Comparison of ENCODE assay signal across 15 cellular contexts in genomic region chr6:4368649-4369048, GRCh38.
DNase-seq lines count a peak whose midpoint lies in the region; ATAC-seq and TF ChIP-seq lines count a peak whose summit lies in the region.
"Had no signal": no experiment of that assay in that cellular context is flagged by ENCODE, and none has a peak within 500 bp of the region (broad histone marks: within the 10 kb centered on the region; RNA-seq: fewer than 3 reads in every experiment).

No MANE protein-coding gene starts in this region.

- H3K14ac ChIP-seq in mesenchymal stem cell (ENCODE audit: low read length in 2 of 2) = no peak overlapping the region

- H2BK120ac ChIP-seq in mesenchymal stem cell (ENCODE audit: low read depth, low read length) = no peak overlapping the region

- ATAC-seq in left ventricle myocardium superior (no peak), RWPE2 (ENCODE audit: low read depth) (no peak)
- ATAC-seq: CD8-positive, alpha-beta T cell; HepG2 had no signal

- H2BK12ac ChIP-seq in mesenchymal stem cell (ENCODE audit: low read length in 2 of 2) = no peak overlapping the region

- no peak overlapping the region for H3K4me2 ChIP-seq in mesenchymal stem cell (ENCODE audit: low read length, poor library complexity, severe bottlenecking)

- H3K9ac ChIP-seq in mesenchymal stem cell (ENCODE audit: low read length) = peak overlapping the region; percentile 71

- no peak overlapping the region for H3K18ac ChIP-seq in mesenchymal stem cell (ENCODE audit: low read depth in 1 of 2, low read length in 2 of 2)

- no peak overlapping the region for H4K8ac ChIP-seq in mesenchymal stem cell (ENCODE audit: low read length)

- H3K36me3 ChIP-seq in right atrium auricular region = no peaks in the 10 kb centered on the region
- no peaks in the 10 kb centered on the region for H3K36me3 ChIP-seq in RWPE2 (ENCODE audit: low read depth)
- H3K36me3 ChIP-seq in mesenchymal stem cell (ENCODE audit: control insufficient read depth in 1 of 2, insufficient read depth in 2 of 2, low read depth in 1 of 2, low read length in 2 of 2) = no peaks in the 10 kb centered on the region
- H3K36me3 ChIP-seq: BE2C, HAP-1 had no signal

- H3K27ac ChIP-seq in right atrium auricular region (peak overlapping the region; percentile 77 to 90), RWPE2 (ENCODE audit: poor library complexity, severe bottlenecking) (peak overlapping the region; percentile 74), mesenchymal stem cell (ENCODE audit: low read length, poor library complexity, severe bottlenecking) (no peak overlapping the region), RWPE1 (no peak overlapping the region)

- H3K4me3 ChIP-seq in right atrium auricular region (no peak overlapping the region), RWPE2 (ENCODE audit: severe bottlenecking) (no peak overlapping the region), mesenchymal stem cell (ENCODE audit: insufficient read depth in 1 of 2, low read depth in 1 of 2, low read length in 2 of 2) (no peak overlapping the region)
- H3K4me3 ChIP-seq: HAP-1 had no signal

- H4K91ac ChIP-seq in mesenchymal stem cell (ENCODE audit: low read length) = no peak overlapping the region

- POLR2A ChIA-PET in RWPE1 (lab: Yijun Ruan, JAX; ENCODE audit: low non-redundant PET) = no interaction called here

- no peak overlapping the region for H3K4ac ChIP-seq in mesenchymal stem cell (ENCODE audit: low read depth in 1 of 2, low read length in 2 of 2)

- H3K27me3 ChIP-seq in right atrium auricular region (no peaks in the 10 kb centered on the region), RWPE2 (ENCODE audit: insufficient read depth, poor library complexity, severe bottlenecking) (no peaks in the 10 kb centered on the region), mesenchymal stem cell (ENCODE audit: control insufficient read depth in 1 of 2, insufficient read depth in 1 of 2, low read length in 2 of 2) (no peaks in the 10 kb centered on the region)
- H3K27me3 ChIP-seq: BE2C had no signal

- CTCF ChIA-PET in RWPE1 (lab: Yijun Ruan, JAX) = no interaction called here

- H3K4me1 ChIP-seq in right atrium auricular region (peaks cover 0 to 43% of the 10 kb centered on the region in 2 donors), RWPE2 (ENCODE audit: insufficient read depth, poor library complexity, severe bottlenecking) (peaks cover 15% of the 10 kb centered on the region), mesenchymal stem cell (ENCODE audit: control insufficient read depth, insufficient read depth, low read depth, low read length) (peaks cover 12% of the 10 kb centered on the region)
- H3K4me1 ChIP-seq: BE2C, HAP-1 had no signal

- intact Hi-C loops in left ventricle myocardium superior (cut with micrococcal nuclease) = no loop called here

- H2BK5ac ChIP-seq in mesenchymal stem cell (ENCODE audit: low read depth, low read length, poor library complexity, severe bottlenecking) = no peak overlapping the region

- no peak overlapping the region for H2AK5ac ChIP-seq in mesenchymal stem cell (ENCODE audit: low read length, severe bottlenecking)

- DNase-seq in right atrium auricular region (ENCODE audit: low spot score) (no peak), left ventricle myocardium superior (no peak), RWPE2 (ENCODE audit: low spot score) (no peak), mesenchymal stem cell (no peak), HUDEP-2 (lab: John Stamatoyannopoulos, UW; ENCODE audit: unreplicated experiment in 76 of 76) (no peak), NOMO-1 treated with DMSO at 0.1 percent for 48 hours (lab: John Stamatoyannopoulos, UW; ENCODE audit: unreplicated experiment) (no peak), RWPE1 (ENCODE audit: low spot score) (no peak)
- DNase-seq: BE2C; CD8-positive, alpha-beta T cell; COR-L47; DMS153; DMS79 treated with DMSO at 0.1 percent for 48 hours; GDM1 had no signal

- H2BK15ac ChIP-seq in mesenchymal stem cell (ENCODE audit: low read depth, poor library complexity, severe bottlenecking) = no peak overlapping the region

- no peak overlapping the region for H3K23ac ChIP-seq in mesenchymal stem cell (ENCODE audit: low read length in 2 of 2)

- H3K9me3 ChIP-seq in right atrium auricular region (no peaks in the 10 kb centered on the region), RWPE2 (ENCODE audit: severe bottlenecking) (no peaks in the 10 kb centered on the region), mesenchymal stem cell (ENCODE audit: control insufficient read depth, low read length) (no peaks in the 10 kb centered on the region)
- H3K9me3 ChIP-seq: BE2C, HAP-1 had no signal

- no peaks in the 10 kb centered on the region for H3K79me1 ChIP-seq in mesenchymal stem cell (replicated peaks; ENCODE audit: low read length, poor library complexity, severe bottlenecking)

- no peak overlapping the region for H2AFZ ChIP-seq in mesenchymal stem cell (ENCODE audit: low read depth, low read length)

- TF ChIP-seq CTCF in right atrium auricular region (IDR thresholded peaks at IDR 0.05) (no peak), RWPE2 (IDR thresholded peaks at IDR 0.05; ENCODE audit: poor library complexity, severe bottlenecking) (no peak), RWPE1 (conservative IDR thresholded peaks at IDR 0.05; ENCODE audit: low read depth) (no peak)

Comparison
In these comparisons a context has a peak if more than half of its experiments do, and no peak if none do; other contexts are left out.
1. H3K27ac ChIP-seq: peak in right atrium auricular region (2 of 2) and RWPE2 (single experiment); none in mesenchymal stem cell (single experiment) and RWPE1 (single experiment).